ENCODE assay signal across 14 cellular contexts in the genomic region with DNA sequence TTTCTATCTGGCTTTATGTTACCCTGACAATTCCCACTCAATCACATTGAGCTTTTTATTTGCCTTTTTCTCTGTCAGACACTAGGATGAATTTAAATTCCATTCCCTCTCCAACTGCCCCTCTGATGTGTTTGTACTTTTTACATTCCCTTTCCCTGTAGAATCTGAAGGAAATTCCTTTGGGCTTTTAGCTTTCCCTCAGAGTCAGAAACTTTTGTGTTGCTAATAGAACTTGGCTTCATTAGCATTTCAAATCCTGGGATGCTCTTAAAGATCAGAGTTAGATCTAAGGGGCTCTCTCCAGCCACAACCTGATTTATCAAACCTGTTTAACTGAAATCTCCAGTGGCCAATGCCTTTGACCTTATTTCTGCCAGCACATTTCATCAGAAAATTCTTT. TPM values are rescaled to one million over a fixed set of nuclear protein-coding genes. Genes with fewer than 3 reads are reported as not detected.
"Had no signal": no experiment of that assay in that cellular context is flagged by ENCODE, and none has a peak within 500 bp of the region (broad histone marks: within the 10 kb centered on the region; RNA-seq: fewer than 3 reads in every experiment).

No MANE protein-coding gene starts in this region.

- H3K27ac Mint-ChIP-seq: activated naive CD8-positive, alpha-beta T cell; activated T-cell treated with anti-CD3 and anti-CD28 coated beads, Interleukin-2, amount 50 U/mL, for 72 hours; nephron progenitor cell; stimulated activated naive B cell treated with anti-CD40 and anti-IgM and Interleukin-4, amounts not matched to agents 10 μg/mL and 1 μg/mL and 100 μg/mL, for 72 hours had no signal

- H3K4me3 ChIP-seq: cardiac muscle cell, gastrocnemius medialis, lower lobe of right lung had no signal

- H3K4me1 ChIP-seq: gastrocnemius medialis, lower lobe of right lung had no signal

- H3K36me3 Mint-ChIP-seq: activated naive CD8-positive, alpha-beta T cell; stimulated activated naive B cell treated with anti-CD40 and anti-IgM and Interleukin-4, amounts not matched to agents 10 μg/mL and 1 μg/mL and 100 μg/mL, for 72 hours had no signal

- ATAC-seq: activated T-cell treated with anti-CD3 and anti-CD28 coated beads, Interleukin-2, amount 50 U/mL, for 72 hours; gastrocnemius medialis; lower lobe of right lung; stimulated activated naive B cell treated with anti-CD40 and anti-IgM and Interleukin-4, amounts not matched to agents 10 μg/mL and 1 μg/mL and 100 μg/mL, for 72 hours had no signal

- H3K27me3 ChIP-seq: cardiac muscle cell, gastrocnemius medialis had no signal

- H3K36me3 ChIP-seq: cardiac muscle cell, gastrocnemius medialis, lower lobe of right lung had no signal

- H3K27ac ChIP-seq: cardiac muscle cell, gastrocnemius medialis, lower lobe of right lung, VCaP had no signal

- H3K4me1 Mint-ChIP-seq: stimulated activated naive B cell treated with anti-CD40 and anti-IgM and Interleukin-4, amounts not matched to agents 10 μg/mL and 1 μg/mL and 100 μg/mL, for 72 hours had no signal

- H3K4me3 Mint-ChIP-seq: activated naive CD8-positive, alpha-beta T cell; activated T-cell treated with anti-CD3 and anti-CD28 coated beads, Interleukin-2, amount 50 U/mL, for 72 hours; nephron progenitor cell; stimulated activated naive B cell treated with anti-CD40 and anti-IgM and Interleukin-4, amounts not matched to agents 10 μg/mL and 1 μg/mL and 100 μg/mL, for 72 hours had no signal

- DNase-seq: activated CD4-positive, alpha-beta T cell treated with anti-CD3 and anti-CD28 coated beads for 1 hour; activated gamma-delta T cell; activated T-cell treated with anti-CD3 and anti-CD28 coated beads, Interleukin-2, amount 50 U/mL, for 72 hours; gastrocnemius medialis; lower lobe of right lung; nephron progenitor cell; retina; stimulated activated naive B cell treated with anti-CD40 and anti-IgM and Interleukin-4, amounts not matched to agents 10 μg/mL and 1 μg/mL and 100 μg/mL, for 72 hours; T-helper 2 cell had no signal

- FAIRE-seq: keratinocyte had no signal

- H3K9me3 ChIP-seq: gastrocnemius medialis, lower lobe of right lung had no signal

RNA-seq across cellular contexts. Expression of gene RARB, which starts 7.9 kb away (rescaled TPM):
- total RNA-seq: activated CD8-positive, alpha-beta memory T cell treated with anti-CD3 and anti-CD28 coated beads for 36 hours; activated T-cell treated with anti-CD3 and anti-CD28 coated beads, Interleukin-2, amount 50 U/mL, for 72 hours had no signal
